Comparison of ENCODE assay signal across 1 cellular context in genomic region chr19:3801412-3802096, GRCh38.
TF ChIP-seq lines count a peak whose summit lies in the region.

No MANE protein-coding gene starts in this region.

TF ChIP-seq in GM23338, 12 proteins besides CTCF, POLR2A, EP300 and RAD21 (continued from another document):
- no peak for TF ChIP-seq ZNF462 (CRISPR knock-in tag; IDR thresholded peaks at IDR 0.05)
- TF ChIP-seq CREB1 (CRISPR knock-in tag; IDR thresholded peaks at IDR 0.05; ENCODE audit: low read depth), result no peak
- no peak for TF ChIP-seq JUNB (IDR thresholded peaks at IDR 0.05; ENCODE audit: unreplicated experiment)
- TF ChIP-seq ETS1 (IDR thresholded peaks at IDR 0.05), result no peak
- TF ChIP-seq ZNF331 (CRISPR knock-in tag; IDR thresholded peaks at IDR 0.05; ENCODE audit: low read depth), result no peak
- TF ChIP-seq NANOG (IDR thresholded peaks at IDR 0.05; ENCODE audit: borderline replicate concordance), result no peak
- no peak for TF ChIP-seq EZH2phosphoT487 (IDR thresholded peaks at IDR 0.05; ENCODE audit: unreplicated experiment)
- no peak for TF ChIP-seq REST (IDR thresholded peaks at IDR 0.05; ENCODE audit: unreplicated experiment)
- TF ChIP-seq STAT1 (IDR thresholded peaks at IDR 0.05; ENCODE audit: unreplicated experiment), result no peak
- no peak for TF ChIP-seq POLR2AphosphoS5 (IDR thresholded peaks at IDR 0.05; ENCODE audit: low read depth)
- TF ChIP-seq ZNF114 (CRISPR knock-in tag; IDR thresholded peaks at IDR 0.05), result no peak
